28 cellular contexts compared by ENCODE assay signal in genomic region chr9:77556396-77556795, GRCh38.
"Had no signal": no experiment of that assay in that cellular context is flagged by ENCODE, and none has a peak within 500 bp of the region (broad histone marks: within the 10 kb centered on the region; RNA-seq: fewer than 3 reads in every experiment).

No MANE protein-coding gene starts in this region.

- H3K4me1 ChIP-seq: prostate gland, suprapubic skin had no signal

- H3K9me3 Mint-ChIP-seq: activated naive CD4-positive, alpha-beta T cell treated with anti-CD3 and anti-CD28 coated beads for 36 hours; activated naive CD8-positive, alpha-beta T cell treated with anti-CD3 and anti-CD28 coated beads, Interleukin-2, amount 10 ng/mL, durations not matched to agents 7 days and 5 days; activated T-cell treated with anti-CD3 and anti-CD28 coated beads, Interleukin-2, amount 50 U/mL, for 24 hours; memory B cell; natural killer cell treated with Interleukin-12 subunit alpha and Interleukin-12 subunit beta and Interleukin-15 and Interleukin-18, amount 100 ng/mL, for 72 hours; stimulated activated naive CD8-positive, alpha-beta T cell treated with anti-CD3 and anti-CD28 coated beads, Interleukin-15, amount 100 ng/mL, for 72 hours; T-cell; T-helper 2 cell treated with Interferon-gamma antibody and Interleukin-4, amounts not matched to agents 5 μg/mL and 100 μg/mL, for 36 hours had no signal

- H3K27ac Mint-ChIP-seq: activated naive CD4-positive, alpha-beta T cell treated with anti-CD3 and anti-CD28 coated beads for 36 hours; activated naive CD8-positive, alpha-beta T cell treated with anti-CD3 and anti-CD28 coated beads, Interleukin-2, amount 10 ng/mL, durations not matched to agents 7 days and 5 days; activated T-cell treated with anti-CD3 and anti-CD28 coated beads, Interleukin-2, amount 50 U/mL, for 24 hours; memory B cell; natural killer cell treated with Interleukin-12 subunit alpha and Interleukin-12 subunit beta and Interleukin-15 and Interleukin-18, amount 100 ng/mL, for 72 hours; stimulated activated naive CD8-positive, alpha-beta T cell treated with anti-CD3 and anti-CD28 coated beads, Interleukin-15, amount 100 ng/mL, for 72 hours; T-cell; T-helper 2 cell treated with Interferon-gamma antibody and Interleukin-4, amounts not matched to agents 5 μg/mL and 100 μg/mL, for 36 hours had no signal

- H3K27me3 ChIP-seq: cardiac muscle cell, neutrophil, ovary, spleen, suprapubic skin, transverse colon had no signal

- FAIRE-seq: endometrium, frontal cortex, islet of Langerhans, urothelium cell line had no signal

- H3K4me3 Mint-ChIP-seq: activated naive CD4-positive, alpha-beta T cell treated with anti-CD3 and anti-CD28 coated beads for 36 hours; activated naive CD8-positive, alpha-beta T cell treated with anti-CD3 and anti-CD28 coated beads, Interleukin-2, amount 10 ng/mL, durations not matched to agents 7 days and 5 days; activated T-cell treated with anti-CD3 and anti-CD28 coated beads, Interleukin-2, amount 50 U/mL, for 24 hours; memory B cell; natural killer cell treated with Interleukin-12 subunit alpha and Interleukin-12 subunit beta and Interleukin-15 and Interleukin-18, amount 100 ng/mL, for 72 hours; stimulated activated naive CD8-positive, alpha-beta T cell treated with anti-CD3 and anti-CD28 coated beads, Interleukin-15, amount 100 ng/mL, for 72 hours; T-cell; T-helper 2 cell treated with Interferon-gamma antibody and Interleukin-4, amounts not matched to agents 5 μg/mL and 100 μg/mL, for 36 hours had no signal

- H3K27ac ChIP-seq: cardiac muscle cell, neutrophil, ovary, prostate gland, spleen, suprapubic skin, transverse colon, WERI-Rb-1 had no signal

- H3K4me3 ChIP-seq: cardiac muscle cell, ovary, prostate gland, spleen, suprapubic skin, transverse colon had no signal

- H3K27me3 Mint-ChIP-seq: memory B cell had no signal

- H3K4me1 Mint-ChIP-seq: activated naive CD8-positive, alpha-beta T cell treated with anti-CD3 and anti-CD28 coated beads, Interleukin-2, amount 10 ng/mL, durations not matched to agents 7 days and 5 days; memory B cell; stimulated activated naive CD8-positive, alpha-beta T cell treated with anti-CD3 and anti-CD28 coated beads, Interleukin-15, amount 100 ng/mL, for 72 hours; T-cell had no signal

- H3K9me3 ChIP-seq: neutrophil, ovary, prostate gland, spleen, suprapubic skin, transverse colon had no signal

- H3K36me3 Mint-ChIP-seq: activated naive CD8-positive, alpha-beta T cell treated with anti-CD3 and anti-CD28 coated beads, Interleukin-2, amount 10 ng/mL, durations not matched to agents 7 days and 5 days; memory B cell; natural killer cell treated with Interleukin-12 subunit alpha and Interleukin-12 subunit beta and Interleukin-15 and Interleukin-18, amount 100 ng/mL, for 72 hours; T-cell had no signal

- ATAC-seq: stimulated activated naive CD8-positive, alpha-beta T cell treated with anti-CD3 and anti-CD28 coated beads, Interleukin-15, amount 100 ng/mL, for 72 hours; T-cell had no signal

- H3K36me3 ChIP-seq: cardiac muscle cell, neutrophil, ovary, prostate gland, spleen, suprapubic skin, transverse colon, WERI-Rb-1 had no signal

- DNase-seq: activated CD4-positive, alpha-beta T cell treated with anti-CD3 and anti-CD28 coated beads, Interleukin-2, amount 50 U/mL, for 4 hours; activated CD4-positive, CD25-positive, alpha-beta regulatory T cell treated with anti-CD3 and anti-CD28 coated beads, Interleukin-2, amount 50 U/mL, for 72 hours; activated CD8-positive, alpha-beta memory T cell treated with anti-CD3 and anti-CD28 coated beads for 24 hours; activated CD8-positive, alpha-beta memory T cell treated with anti-CD3 and anti-CD28 coated beads, Interleukin-2, amount 50 U/mL, for 4 hours; activated naive CD4-positive, alpha-beta T cell treated with anti-CD3 and anti-CD28 coated beads for 36 hours; activated naive CD8-positive, alpha-beta T cell treated with anti-CD3 and anti-CD28 coated beads, Interleukin-2, amount 10 ng/mL, durations not matched to agents 7 days and 5 days; activated T-cell treated with anti-CD3 and anti-CD28 coated beads, Interleukin-2, amount 50 U/mL, for 24 hours; amniotic stem cell; cortex of kidney; hippocampal formation; ovary; spleen; stimulated activated CD4-positive, alpha-beta T cell treated with anti-CD3 and anti-CD28 coated beads, Interleukin-4, amount 100 ng/mL, for 1 hour; stimulated activated naive CD8-positive, alpha-beta T cell treated with anti-CD3 and anti-CD28 coated beads, Interleukin-15, amount 100 ng/mL, for 72 hours; T-cell; transverse colon; WERI-Rb-1 had no signal
